ENCODE assay signal across 9 cellular contexts in genomic region chr14:54776361-54777001, GRCh38.
A peak's percentile ranks its signal among the peaks of the same experiment; 100 is the strongest.
DNase-seq lines count a peak whose midpoint lies in the region; ATAC-seq lines count a peak whose summit lies in the region.
"Had no signal": no experiment of that assay in that cellular context is flagged by ENCODE, and none has a peak within 500 bp of the region (broad histone marks: within the 10 kb centered on the region; RNA-seq: fewer than 3 reads in every experiment).

No MANE protein-coding gene starts in this region.

- DNase-seq in NCI-H2227 (lab: John Stamatoyannopoulos, UW; ENCODE audit: unreplicated experiment) (peak; percentile 18), activated T-cell treated with anti-CD3 and anti-CD28 coated beads for 24 hours (ENCODE audit: low read depth) (peak; percentile 61), Right ventricle myocardium inferior (ENCODE audit: missing footprints) (peak; percentile 87), inferior parietal cortex (ENCODE audit: extremely low spot score) (no peak), NCI-H2081 treated with DMSO at 0.1 percent for 48 hours (lab: John Stamatoyannopoulos, UW) (no peak)
- DNase-seq in stimulated activated CD4-positive, alpha-beta T cell treated with anti-CD3 and anti-CD28 coated beads, Interleukin-4, amount 100 ng/mL, for 1 hour, result peak; percentile 84

- ATAC-seq in GM18498 (IDR thresholded peaks at IDR 0.05; ENCODE audit: unreplicated experiment) (peak; percentile 55), Right ventricle myocardium inferior (peak; percentile 57), HG03159 (IDR thresholded peaks at IDR 0.05; ENCODE audit: unreplicated experiment) (no peak)
- ATAC-seq: left colon had no signal

- intact Hi-C loops in Right ventricle myocardium inferior (cut with DNase I), result loop anchor here (10.0 kb wide), 1 partner anchor 348 kb away; the partner anchor contains the start of gene LGALS3

Comparison
In these comparisons a context has a peak if more than half of its experiments do, and no peak if none do; other contexts are left out.
1. DNase-seq: peak in NCI-H2227 (single experiment), activated T-cell treated with anti-CD3 and anti-CD28 coated beads for 24 hours (single experiment), Right ventricle myocardium inferior (single experiment) and stimulated activated CD4-positive, alpha-beta T cell treated with anti-CD3 and anti-CD28 coated beads, Interleukin-4, amount 100 ng/mL, for 1 hour (single experiment); none in inferior parietal cortex (single experiment) and NCI-H2081 treated with DMSO at 0.1 percent for 48 hours (single experiment).